ENCODE assay signal across 10 cellular contexts in the genomic region with DNA sequence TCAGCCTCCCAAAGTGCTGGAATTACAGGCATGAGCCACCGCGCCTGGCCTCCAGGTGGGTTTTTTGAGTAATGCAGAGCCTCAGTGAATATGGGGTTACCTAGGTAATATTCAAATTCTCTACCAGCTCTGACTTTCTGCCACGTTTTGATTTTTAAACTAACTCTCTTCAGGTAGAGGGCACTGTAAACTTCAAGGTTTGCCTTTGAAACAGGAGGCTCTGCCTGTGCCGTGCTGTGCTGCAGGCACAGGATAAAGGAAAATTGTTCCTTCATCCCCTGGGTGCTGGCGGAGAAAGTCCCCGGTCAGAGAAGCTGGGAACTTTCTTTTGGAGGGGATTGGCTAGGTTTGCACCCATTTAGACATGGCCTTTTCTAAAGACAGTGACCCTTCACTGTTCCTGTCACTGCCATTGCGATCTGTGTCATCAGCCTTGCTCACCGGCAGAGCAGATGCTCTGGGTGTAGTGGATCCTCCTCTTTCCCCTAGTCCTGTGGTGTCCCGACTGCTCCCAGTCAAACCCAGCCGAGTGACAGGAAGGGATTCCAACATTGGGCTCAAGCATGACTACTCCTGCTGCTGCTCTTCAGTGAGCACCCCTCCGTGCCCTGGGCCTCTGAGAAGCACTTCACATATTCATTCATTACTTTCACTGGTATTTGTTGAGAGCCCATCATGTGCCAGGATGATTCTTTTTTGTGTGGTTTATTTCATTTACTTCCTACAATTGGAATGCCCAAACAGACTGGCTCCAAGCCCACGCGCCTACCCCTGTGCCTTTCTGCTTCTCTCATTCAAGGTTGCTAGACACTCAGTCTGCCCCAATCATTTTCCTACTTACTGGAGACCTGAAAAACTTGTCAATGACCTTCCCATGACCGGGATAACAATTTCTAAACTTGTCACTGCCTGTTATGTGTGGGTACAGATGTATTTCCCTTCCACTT.
DNase-seq lines count a peak whose midpoint lies in the region; ATAC-seq, FAIRE-seq and TF ChIP-seq lines count a peak whose summit lies in the region.
"Had no signal": no experiment of that assay in that cellular context is flagged by ENCODE, and none has a peak within 500 bp of the region (broad histone marks: within the 10 kb centered on the region; RNA-seq: fewer than 3 reads in every experiment).

No MANE protein-coding gene starts in this region.

- peaks cover 2% of the 10 kb centered on the region for H3K27me3 Mint-ChIP-seq in activated naive CD8-positive, alpha-beta T cell treated with anti-CD3 and anti-CD28 coated beads, Interleukin-2, amount 10 ng/mL, durations not matched to agents 7 days and 5 days

- intact Hi-C loops in kidney (cut with DNase I) = no loop called here

- no peaks in the 10 kb centered on the region for H3K36me3 Mint-ChIP-seq in activated naive CD8-positive, alpha-beta T cell treated with anti-CD3 and anti-CD28 coated beads, Interleukin-2, amount 10 ng/mL, durations not matched to agents 7 days and 5 days

- no peak overlapping the region for H3K27ac Mint-ChIP-seq in activated naive CD8-positive, alpha-beta T cell treated with anti-CD3 and anti-CD28 coated beads, Interleukin-2, amount 10 ng/mL, durations not matched to agents 7 days and 5 days

- H3K9me3 ChIP-seq in mucosa of stomach (ENCODE audit: control insufficient read depth, low read length) (no peaks in the 10 kb centered on the region), kidney (ENCODE audit: control insufficient read depth in 1 of 2, low read length in 2 of 2) (no peaks in the 10 kb centered on the region)

- peak overlapping the region; percentile 9 for H3K4me3 Mint-ChIP-seq in activated naive CD8-positive, alpha-beta T cell treated with anti-CD3 and anti-CD28 coated beads, Interleukin-2, amount 10 ng/mL, durations not matched to agents 7 days and 5 days

- peak overlapping the region; percentile 25 for H3K9ac ChIP-seq in mucosa of stomach (ENCODE audit: low read length)
- no peak overlapping the region for H3K9ac ChIP-seq in kidney (ENCODE audit: low read length in 2 of 2)

- peaks cover 4% of the 10 kb centered on the region for H3K9me3 Mint-ChIP-seq in activated naive CD8-positive, alpha-beta T cell treated with anti-CD3 and anti-CD28 coated beads, Interleukin-2, amount 10 ng/mL, durations not matched to agents 7 days and 5 days

- H3K4me3 ChIP-seq in mucosa of stomach (ENCODE audit: low read length) (no peak overlapping the region), kidney (ENCODE audit: low read length in 2 of 2) (no peak overlapping the region)

- no peaks in the 10 kb centered on the region for H3K36me3 ChIP-seq in mucosa of stomach (ENCODE audit: control insufficient read depth, insufficient read depth, low read length)
- H3K36me3 ChIP-seq in kidney (ENCODE audit: control insufficient read depth in 1 of 2, insufficient read depth in 2 of 2, low read length in 2 of 2) = no peaks in the 10 kb centered on the region

- H3K4me1 ChIP-seq in mucosa of stomach (ENCODE audit: control insufficient read depth, insufficient read depth, low read length) = peaks cover 12% of the 10 kb centered on the region
- H3K4me1 ChIP-seq in kidney (ENCODE audit: control insufficient read depth in 1 of 2, insufficient read depth in 1 of 2, low read depth in 1 of 2, low read length in 2 of 2) = no peaks in the 10 kb centered on the region

- H3K27me3 ChIP-seq in mucosa of stomach (ENCODE audit: control insufficient read depth, insufficient read depth, low read length) = no peaks in the 10 kb centered on the region

- no peak for FAIRE-seq in kidney (lab: Jason Lieb, UNC)
- no peak for FAIRE-seq in GM19239 (lab: Jason Lieb, UNC)

- no peak for ATAC-seq in activated naive CD8-positive, alpha-beta T cell treated with anti-CD3 and anti-CD28 coated beads, Interleukin-2, amount 10 ng/mL, durations not matched to agents 7 days and 5 days (ENCODE audit: low read depth)

- H3K27ac ChIP-seq in kidney (ENCODE audit: low read depth in 2 of 2, low read length in 2 of 2) = no peak overlapping the region
- no peak overlapping the region for H3K27ac ChIP-seq in substantia nigra (ENCODE audit: low read depth, low read length, poor library complexity, severe bottlenecking)

- DNase-seq in DMS79 (lab: John Stamatoyannopoulos, UW) (peak; percentile 13), LHCN-M2 (ENCODE audit: low read depth) (peak; percentile 78), kidney (no peak), substantia nigra (lab: John Stamatoyannopoulos, UW) (no peak), GM19239 (ENCODE audit: insufficient read length, low spot score) (no peak), NCI-H82 (lab: John Stamatoyannopoulos, UW) (no peak)
- no peak for DNase-seq in activated naive CD8-positive, alpha-beta T cell treated with anti-CD3 and anti-CD28 coated beads, Interleukin-2, amount 10 ng/mL, durations not matched to agents 7 days and 5 days
- DNase-seq: caudate nucleus, NCI-H2081 treated with DMSO at 0.1 percent for 48 hours had no signal

- H3K4me1 Mint-ChIP-seq in activated naive CD8-positive, alpha-beta T cell treated with anti-CD3 and anti-CD28 coated beads, Interleukin-2, amount 10 ng/mL, durations not matched to agents 7 days and 5 days = no peaks in the 10 kb centered on the region

- POLR2A ChIA-PET in activated naive CD8-positive, alpha-beta T cell treated with anti-CD3 and anti-CD28 coated beads, Interleukin-2, amount 10 ng/mL, durations not matched to agents 7 days and 5 days (lab: Charles Lee) = no interaction called here

- TF ChIP-seq CTCF in kidney (IDR thresholded peaks at IDR 0.05; ENCODE audit: borderline replicate concordance, extremely low read depth, insufficient read depth) = no peak

Comparison
In these comparisons a context has a peak if more than half of its experiments do, and no peak if none do; other contexts are left out.
1. DNase-seq: peak in DMS79 (single experiment) and LHCN-M2 (single experiment); none in activated naive CD8-positive, alpha-beta T cell treated with anti-CD3 and anti-CD28 coated beads, Interleukin-2, amount 10 ng/mL, durations not matched to agents 7 days and 5 days (single experiment), kidney (single experiment), substantia nigra (0 of 49), GM19239 (single experiment) and NCI-H82 (single experiment).